16 cellular contexts compared by ENCODE assay signal in genomic region chr14:92848941-92849340, GRCh38. TPM values are rescaled to one million over a fixed set of nuclear protein-coding genes. Genes with fewer than 3 reads are reported as not detected.
DNase-seq lines count a peak whose midpoint lies in the region; ATAC-seq and TF ChIP-seq lines count a peak whose summit lies in the region.
"Had no signal": no experiment of that assay in that cellular context is flagged by ENCODE, and none has a peak within 500 bp of the region (broad histone marks: within the 10 kb centered on the region; RNA-seq: fewer than 3 reads in every experiment).

No MANE protein-coding gene starts in this region.

- CTCF ChIA-PET in PC-3 (lab: Charles Lee): no interaction called here

- H3K4me1 Mint-ChIP-seq in naive thymus-derived CD8-positive, alpha-beta T cell: peaks cover 16 to 44% (median 22%) of the 10 kb centered on the region in 4 donors

- no peaks in the 10 kb centered on the region for H3F3A ChIP-seq in PC-3 (ENCODE audit: low read length, unreplicated experiment)

- H3K79me2 ChIP-seq in PC-3 (ENCODE audit: low read length): no peaks in the 10 kb centered on the region

- H3K4me3 Mint-ChIP-seq in naive thymus-derived CD8-positive, alpha-beta T cell: no peak overlapping the region
- H3K4me3 Mint-ChIP-seq: HFFc6; natural killer cell treated with Interleukin-12 subunit alpha and Interleukin-12 subunit beta and Interleukin-15 and Interleukin-18, amount 100 ng/mL, for 72 hours had no signal

- no peaks in the 10 kb centered on the region; the same call in 1 of the 2 replicates for H3K4me1 ChIP-seq in PC-3 (ENCODE audit: insufficient read depth, low read length)
- H3K4me1 ChIP-seq: SJSA1 had no signal

- no peak overlapping the region for H3K4me3 ChIP-seq in PC-3 (ENCODE audit: low read length)
- H3K4me3 ChIP-seq: dorsolateral prefrontal cortex, lower lobe of right lung, SJSA1, thoracic aorta had no signal

- no peaks in the 10 kb centered on the region for H3K9me2 ChIP-seq in PC-3 (replicated peaks; ENCODE audit: low read length)

- no peaks in the 10 kb centered on the region for H3K27me3 ChIP-seq in PC-3 (ENCODE audit: low read length)
- H3K27me3 ChIP-seq: dorsolateral prefrontal cortex, SJSA1 had no signal

- no peaks in the 10 kb centered on the region for H3K36me3 ChIP-seq in PC-3 (ENCODE audit: low read depth, low read length)
- H3K36me3 ChIP-seq: lower lobe of right lung, SJSA1, WERI-Rb-1 had no signal

- intact Hi-C loops in PC-3 (cut with micrococcal nuclease): no loop called here

- no TSS peak for BruUV-seq in PC-3 (replicated peaks; lab: Mats Ljungman, UMichigan)

- H4K20me1 ChIP-seq in PC-3 (ENCODE audit: low read length): no peaks in the 10 kb centered on the region

- no peak overlapping the region for H2AFZ ChIP-seq in PC-3 (ENCODE audit: low read length)

- peaks cover 0 to 7% (median 0%) of the 10 kb centered on the region in 5 donors for H3K27me3 Mint-ChIP-seq in naive thymus-derived CD8-positive, alpha-beta T cell

- TF ChIP-seq CTCF in VCaP (conservative IDR thresholded peaks at IDR 0.05) (no peak), PC-3 (conservative IDR thresholded peaks at IDR 0.05; ENCODE audit: low read depth, low read length) (no peak)

- H3K27ac ChIP-seq in VCaP (peak overlapping the region; percentile 55), PC-3 (ENCODE audit: low read length) (no peak overlapping the region)
- H3K27ac ChIP-seq: dorsolateral prefrontal cortex, HL-60, lower lobe of right lung, SJSA1, thoracic aorta, WERI-Rb-1 had no signal

- no peak overlapping the region for H3K9ac ChIP-seq in PC-3 (ENCODE audit: low read length)

- H3K27ac Mint-ChIP-seq in naive thymus-derived CD8-positive, alpha-beta T cell: peak overlapping the region in 2 of 10 donors; percentile 45 to 65
- H3K27ac Mint-ChIP-seq: HFFc6; natural killer cell treated with Interleukin-12 subunit alpha and Interleukin-12 subunit beta and Interleukin-15 and Interleukin-18, amount 100 ng/mL, for 72 hours had no signal

- peak; percentile 98 for DNase-seq in COR-L47 (lab: John Stamatoyannopoulos, UW)
- peak; percentile 95 for DNase-seq in NCI-H1092 treated with DMSO at 0.1 percent for 48 hours (lab: John Stamatoyannopoulos, UW)
- peak; percentile 21 for DNase-seq in NCI-H2196 (lab: John Stamatoyannopoulos, UW; ENCODE audit: unreplicated experiment)
- DNase-seq in stimulated activated CD8-positive, alpha-beta memory T cell treated with anti-CD3 and anti-CD28 coated beads, Interleukin-4, amount 100 ng/mL, for 48 hours: no peak
- no peak for DNase-seq in naive thymus-derived CD8-positive, alpha-beta T cell
- no peak for DNase-seq in PC-3
- DNase-seq: HFFc6, lower lobe of right lung, WERI-Rb-1 had no signal

- no peak overlapping the region for H3K4me2 ChIP-seq in PC-3 (ENCODE audit: low read length)

- no peak for ATAC-seq in naive thymus-derived CD8-positive, alpha-beta T cell
- ATAC-seq in HG03469 (IDR thresholded peaks at IDR 0.05; ENCODE audit: unreplicated experiment) (no peak), PC-3 (no peak)
- ATAC-seq: lower lobe of right lung; natural killer cell treated with Interleukin-12 subunit alpha and Interleukin-12 subunit beta and Interleukin-15 and Interleukin-18, amount 100 ng/mL, for 72 hours had no signal

- H3K36me3 Mint-ChIP-seq in naive thymus-derived CD8-positive, alpha-beta T cell: peaks cover 0 to 16% (median 6%) of the 10 kb centered on the region in 3 donors

- POLR2A ChIA-PET in naive thymus-derived CD8-positive, alpha-beta T cell (lab: Charles Lee): no interaction called here
- POLR2A ChIA-PET in PC-3 (lab: Charles Lee; ENCODE audit: unreplicated experiment): no interaction called here

- H3K9me3 Mint-ChIP-seq in naive thymus-derived CD8-positive, alpha-beta T cell: peaks cover 0 to 18% (median 0%) of the 10 kb centered on the region in 9 donors

- no peaks in the 10 kb centered on the region for H3K9me3 ChIP-seq in PC-3 (ENCODE audit: low read length)
- H3K9me3 ChIP-seq: lower lobe of right lung, SJSA1, thoracic aorta had no signal

RNA-seq across cellular contexts. Expression of gene GOLGA5, which starts 54.8 kb away (rescaled TPM):
- 10 to 100 TPM; 20.6 to 22.4 TPM for total RNA-seq in naive thymus-derived CD8-positive, alpha-beta T cell
- polyA plus RNA-seq in naive thymus-derived CD8-positive, alpha-beta T cell: 10 to 100 TPM; 14.0 to 20.7 (median 15.9) TPM
- total RNA-seq in PC-3 (2014; rRNA removed): 21.4 and 23.5 TPM in 2 replicates

Comparison
In these comparisons a context has a peak if more than half of its experiments do, and no peak if none do; other contexts are left out.
1. DNase-seq: peak in COR-L47 (single experiment), NCI-H1092 treated with DMSO at 0.1 percent for 48 hours (single experiment) and NCI-H2196 (single experiment); none in stimulated activated CD8-positive, alpha-beta memory T cell treated with anti-CD3 and anti-CD28 coated beads, Interleukin-4, amount 100 ng/mL, for 48 hours (single experiment), naive thymus-derived CD8-positive, alpha-beta T cell (0 of 10) and PC-3 (single experiment).